17 cellular contexts compared by ENCODE assay signal in the genomic region with DNA sequence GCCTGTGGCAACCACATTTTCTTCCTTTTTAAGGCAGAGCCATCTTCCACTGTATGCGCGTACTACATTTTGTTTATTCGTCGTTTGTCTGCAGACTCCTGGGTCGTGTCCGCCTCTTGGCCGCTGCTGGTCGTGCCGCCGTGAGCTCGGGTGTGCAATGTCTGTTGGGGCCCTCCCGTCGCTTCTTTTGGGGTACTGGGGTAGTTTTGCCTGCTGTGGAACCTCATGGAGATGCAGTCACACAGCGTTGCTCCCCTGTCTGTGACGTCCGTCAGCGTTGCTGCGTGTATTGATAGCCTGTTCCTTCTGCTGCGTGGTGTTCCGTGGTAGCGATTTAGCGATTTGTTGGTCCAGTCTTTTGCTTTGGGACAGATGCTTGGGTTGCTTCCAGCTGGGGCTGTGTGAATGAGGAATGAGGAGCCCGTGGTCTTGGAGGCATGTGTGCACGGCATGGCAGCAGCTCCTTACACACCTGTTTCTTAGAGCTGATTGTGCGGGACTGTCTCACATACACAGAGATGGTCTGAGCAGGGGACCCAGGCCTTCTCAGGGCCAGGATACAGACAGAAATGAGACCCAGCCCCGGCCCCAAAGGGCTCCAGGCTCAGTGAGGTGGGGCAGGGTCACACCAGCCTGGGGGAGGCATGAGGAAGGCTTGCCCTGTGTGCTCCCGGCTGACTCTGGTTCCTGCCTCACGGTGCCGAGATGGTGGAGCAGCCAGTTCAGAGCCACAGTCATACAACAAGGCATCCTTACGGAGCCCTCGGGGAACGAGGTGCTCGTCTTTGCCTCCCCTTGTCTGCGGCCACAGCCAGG.
DNase-seq lines count a peak whose midpoint lies in the region; ATAC-seq and TF ChIP-seq lines count a peak whose summit lies in the region.
"Had no signal": no experiment of that assay in that cellular context is flagged by ENCODE, and none has a peak within 500 bp of the region (broad histone marks: within the 10 kb centered on the region; RNA-seq: fewer than 3 reads in every experiment).

No MANE protein-coding gene starts in this region.

- POLR2A ChIA-PET in MCF 10A (lab: Yijun Ruan, JAX): interaction anchor here (0.6 to 0.7 kb wide), 2 partner anchors 119 to 373 kb away, joined by 3 to 4 read pairs; no protein-coding TSS in a partner anchor

- no peak overlapping the region for H4K91ac ChIP-seq in H9 (ENCODE audit: insufficient read length, low read depth, low read length)

- H4K20me1 ChIP-seq in H9 (ENCODE audit: control insufficient read depth, insufficient read depth, insufficient read length): no peaks in the 10 kb centered on the region

- no peak overlapping the region for H2BK12ac ChIP-seq in H9 (ENCODE audit: insufficient read length, low read depth, low read length)

- no peak overlapping the region for H2BK15ac ChIP-seq in H9 (ENCODE audit: low read depth, low read length)

- no peaks in the 10 kb centered on the region for H3K9me3 ChIP-seq in cardiac muscle cell (ENCODE audit: low read depth)
- no peaks in the 10 kb centered on the region for H3K9me3 ChIP-seq in colonic mucosa
- H3K9me3 ChIP-seq in mucosa of rectum (ENCODE audit: control insufficient read depth in 2 of 2, low read length in 2 of 2): no peaks in the 10 kb centered on the region
- peaks cover 4% of the 10 kb centered on the region for H3K9me3 ChIP-seq in H9 (ENCODE audit: control insufficient read depth, low read depth, low read length)

- H3K23me2 ChIP-seq in H9 (ENCODE audit: insufficient read length, low read depth, low read length, poor library complexity, severe bottlenecking): no peaks in the 10 kb centered on the region

- H4K8ac ChIP-seq in H9 (replicated peaks; ENCODE audit: insufficient read length, low read depth, low read length): no peak overlapping the region

- H3K4me3 ChIP-seq in cardiac muscle cell: no peak overlapping the region
- no peak overlapping the region for H3K4me3 ChIP-seq in colonic mucosa
- H3K4me3 ChIP-seq in mucosa of rectum (ENCODE audit: low read length in 2 of 2): peak overlapping the region in 1 of 2 donors; percentile 26

- H3K27me3 ChIP-seq in cardiac muscle cell: no peaks in the 10 kb centered on the region
- H3K27me3 ChIP-seq in colonic mucosa: no peaks in the 10 kb centered on the region
- no peaks in the 10 kb centered on the region for H3K27me3 ChIP-seq in mucosa of rectum (ENCODE audit: control insufficient read depth in 2 of 2, insufficient read depth in 2 of 2, low read length in 2 of 2)
- no peaks in the 10 kb centered on the region for H3K27me3 ChIP-seq in H9 (ENCODE audit: insufficient read depth, low read length)

- H3K27ac Mint-ChIP-seq in type B pancreatic cell: peak overlapping the region; percentile 2
- no peak overlapping the region for H3K27ac Mint-ChIP-seq in MCF 10A (ENCODE audit: low read depth, unreplicated experiment)
- H3K27ac Mint-ChIP-seq in H9: peak overlapping the region in 1 of 3 experiments; percentile 11; a peak in 1 of 7 replicates
- H3K27ac Mint-ChIP-seq: activated naive CD4-positive, alpha-beta T cell treated with anti-CD3 and anti-CD28 coated beads for 36 hours; IgD-negative memory B cell had no signal

- H3K56ac ChIP-seq in H9 (ENCODE audit: insufficient read length, low read depth, low read length): no peak overlapping the region

- H3K18ac ChIP-seq in H9 (ENCODE audit: insufficient read length, low read depth, low read length): no peak overlapping the region

- H3K4me1 ChIP-seq in cardiac muscle cell (ENCODE audit: low read depth): peaks cover 78% of the 10 kb centered on the region
- peaks cover 7% of the 10 kb centered on the region for H3K4me1 ChIP-seq in colonic mucosa
- H3K4me1 ChIP-seq in mucosa of rectum (ENCODE audit: control insufficient read depth in 2 of 2, insufficient read depth in 2 of 2, low read length in 2 of 2): peaks cover 22 to 25% of the 10 kb centered on the region in 2 donors
- H3K4me1 ChIP-seq in H9 (ENCODE audit: insufficient read depth, low read length): peaks cover 3% of the 10 kb centered on the region; the same call in 1 of the 2 replicates

- H3K36me3 Mint-ChIP-seq in type B pancreatic cell (no peaks in the 10 kb centered on the region), MCF 10A (ENCODE audit: insufficient read depth, unreplicated experiment) (no peaks in the 10 kb centered on the region), H9 (ENCODE audit: insufficient read depth in 1 of 3, low read depth in 3 of 3) (peaks cover 3 to 5% (median 4%) of the 10 kb centered on the region in 3 experiments)

- H3K9me3 Mint-ChIP-seq in type B pancreatic cell (no peaks in the 10 kb centered on the region), MCF 10A (ENCODE audit: unreplicated experiment) (no peaks in the 10 kb centered on the region), H9 (peaks cover 6 to 7% of the 10 kb centered on the region in 2 experiments)

- H2BK5ac ChIP-seq in H9 (ENCODE audit: insufficient read length, low read length): no peak overlapping the region

- H3T11ph ChIP-seq in H9 (ENCODE audit: low read length): no peak overlapping the region

- no peaks in the 10 kb centered on the region for H3K79me2 ChIP-seq in H9 (ENCODE audit: insufficient read depth, low read length)

- no peak overlapping the region for H2BK20ac ChIP-seq in H9 (ENCODE audit: low read depth, low read length, poor library complexity, severe bottlenecking)

- H3K4me3 Mint-ChIP-seq in type B pancreatic cell (no peak overlapping the region), MCF 10A (ENCODE audit: unreplicated experiment) (no peak overlapping the region), H9 (no peak overlapping the region)
- H3K4me3 Mint-ChIP-seq: activated naive CD4-positive, alpha-beta T cell treated with anti-CD3 and anti-CD28 coated beads for 36 hours; IgD-negative memory B cell had no signal

- no peak overlapping the region for H2AFZ ChIP-seq in H9 (ENCODE audit: low read length)

- no peaks in the 10 kb centered on the region for H3K79me1 ChIP-seq in H9 (ENCODE audit: insufficient read depth, low read depth, low read length, poor library complexity, severe bottlenecking)

- no CpG with 5 or more reads among the region's 34 CpGs for WGBS in H9 (ENCODE audit: extremely low coverage, insufficient read length, low lambda C conversion rate)

- H3K14ac ChIP-seq in H9 (ENCODE audit: insufficient read depth, low read length): no peak overlapping the region; the same call in 1 of the 2 replicates

- no peak overlapping the region for H3K23ac ChIP-seq in H9 (ENCODE audit: insufficient read length, low read depth, low read length)

- H4K5ac ChIP-seq in H9 (ENCODE audit: insufficient read length, low read depth, low read length): no peak overlapping the region

- H3K9ac ChIP-seq in colonic mucosa (ENCODE audit: low read depth in 2 of 2, low read length in 2 of 2): peak overlapping the region in 1 of 2 donors; percentile 46
- peak overlapping the region; percentile 14 to 18 for H3K9ac ChIP-seq in mucosa of rectum (ENCODE audit: low read depth in 1 of 2, low read length in 2 of 2)
- H3K9ac ChIP-seq in H9 (ENCODE audit: extremely low read depth, insufficient read length, low read length): no peak overlapping the region

- intact Hi-C loops in left ventricle myocardium superior (cut with micrococcal nuclease) (no loop called here), colonic mucosa (cut with DNase I) (no loop called here), MCF 10A (cut with micrococcal nuclease) (no loop called here)

- peaks cover 42% of the 10 kb centered on the region for H3K4me1 Mint-ChIP-seq in type B pancreatic cell (ENCODE audit: unreplicated experiment)
- no peaks in the 10 kb centered on the region for H3K4me1 Mint-ChIP-seq in MCF 10A (ENCODE audit: insufficient read depth, unreplicated experiment)
- peaks cover 17 to 20% of the 10 kb centered on the region in 2 experiments for H3K4me1 Mint-ChIP-seq in H9
- H3K4me1 Mint-ChIP-seq: IgD-negative memory B cell had no signal

- DNase-seq in cardiac muscle cell (ENCODE audit: low read depth in 1 of 2, low spot score in 1 of 2): no peak
- no peak for DNase-seq in left ventricle myocardium superior
- DNase-seq in colonic mucosa: no peak
- DNase-seq in type B pancreatic cell (ENCODE audit: extremely low spot score, unreplicated experiment): no peak
- DNase-seq in MCF 10A (ENCODE audit: unreplicated experiment): no peak
- no peak for DNase-seq in H9
- DNase-seq: activated naive CD4-positive, alpha-beta T cell treated with anti-CD3 and anti-CD28 coated beads for 36 hours; aorta; DMS153; NCI-H187 treated with DMSO at 0.1 percent for 48 hours; NK-92 treated with Interleukin-12 subunit alpha and Interleukin-12 subunit beta, amount 100 ng/mL, for 24 hours; stimulated activated CD4-positive, alpha-beta T cell treated with anti-CD3 and anti-CD28 coated beads, Interleukin-2, amount 100 ng/mL, for 48 hours had no signal

- no TSS peak for BruUV-seq in MCF 10A (replicated peaks; lab: Mats Ljungman, UMichigan)

- H3K36me3 ChIP-seq in cardiac muscle cell (no peaks in the 10 kb centered on the region), colonic mucosa (no peaks in the 10 kb centered on the region), mucosa of rectum (ENCODE audit: control insufficient read depth in 2 of 2, insufficient read depth in 2 of 2, low read length in 2 of 2) (no peaks in the 10 kb centered on the region)

- no peaks in the 10 kb centered on the region for H3K27me3 Mint-ChIP-seq in type B pancreatic cell
- no peaks in the 10 kb centered on the region for H3K27me3 Mint-ChIP-seq in MCF 10A (ENCODE audit: insufficient read depth, unreplicated experiment)
- H3K27me3 Mint-ChIP-seq in H9 (ENCODE audit: low read depth): peaks cover 7% of the 10 kb centered on the region; the same call in 1 of the 2 replicates

- peak overlapping the region; percentile 93 for H3K27ac ChIP-seq in cardiac muscle cell
- peak overlapping the region; percentile 23 for H3K27ac ChIP-seq in colonic mucosa
- H3K27ac ChIP-seq in mucosa of rectum (ENCODE audit: low read depth in 2 of 2, low read length in 2 of 2): peak overlapping the region; percentile 45 to 72
- H3K27ac ChIP-seq in H9 (ENCODE audit: insufficient read length, low read depth, low read length): no peak overlapping the region
- H3K27ac ChIP-seq: C4-2B, RWPE1 had no signal

- no peak overlapping the region for H3K4me2 ChIP-seq in H9 (ENCODE audit: insufficient read depth, insufficient read length, low read length)

- CTCF ChIA-PET in MCF 10A (lab: Yijun Ruan, JAX): interaction anchor here (0.6 kb wide), 1 partner anchor 76 kb away, joined by 3 read pairs; no protein-coding TSS in a partner anchor

- H2BK120ac ChIP-seq in H9 (ENCODE audit: low read depth, low read length, poor library complexity, severe bottlenecking): no peak overlapping the region

- ATAC-seq in left ventricle myocardium superior: no peak
- no peak for ATAC-seq in GM21390 (IDR thresholded peaks at IDR 0.05; ENCODE audit: unreplicated experiment)

- no peak overlapping the region for H2AK5ac ChIP-seq in H9 (ENCODE audit: insufficient read length, low read length)

- no peak overlapping the region for H3K4ac ChIP-seq in H9 (ENCODE audit: low read depth, low read length)

- TF ChIP-seq CTCF in cardiac muscle cell (IDR thresholded peaks at IDR 0.05; ENCODE audit: low read depth, low read length) (no peak), colonic mucosa (IDR thresholded peaks at IDR 0.05) (no peak), type B pancreatic cell (conservative IDR thresholded peaks at IDR 0.05) (no peak), MCF 10A (IDR thresholded peaks at IDR 0.05; ENCODE audit: unreplicated experiment) (no peak), H9 (conservative IDR thresholded peaks at IDR 0.05) (no peak)
